In genomic region chr2:156343940-156344301, GRCh38 we compare ENCODE assay signal across 1 cellular context.
TF ChIP-seq lines count a peak whose summit lies in the region.

No MANE protein-coding gene starts in this region.

TF ChIP-seq in IMR-90, 13 proteins besides CTCF, POLR2A, EP300 and RAD21 (continued from another document):
- TF ChIP-seq USF2 (IDR thresholded peaks at IDR 0.05; ENCODE audit: low read depth, low read length) (no peak), NFE2L2 (IDR thresholded peaks at IDR 0.05; ENCODE audit: low read depth, low read length) (no peak), ELK1 (IDR thresholded peaks at IDR 0.05; ENCODE audit: borderline replicate concordance, low read depth, low read length) (no peak), BHLHE40 (IDR thresholded peaks at IDR 0.05; ENCODE audit: low read depth, low read length) (no peak), MAFK (IDR thresholded peaks at IDR 0.05; ENCODE audit: low read depth, low read length) (no peak), SMC3 (IDR thresholded peaks at IDR 0.05; ENCODE audit: low read depth, low read length) (no peak)
